Comparison of ENCODE assay signal across 1 cellular context in the genomic region with DNA sequence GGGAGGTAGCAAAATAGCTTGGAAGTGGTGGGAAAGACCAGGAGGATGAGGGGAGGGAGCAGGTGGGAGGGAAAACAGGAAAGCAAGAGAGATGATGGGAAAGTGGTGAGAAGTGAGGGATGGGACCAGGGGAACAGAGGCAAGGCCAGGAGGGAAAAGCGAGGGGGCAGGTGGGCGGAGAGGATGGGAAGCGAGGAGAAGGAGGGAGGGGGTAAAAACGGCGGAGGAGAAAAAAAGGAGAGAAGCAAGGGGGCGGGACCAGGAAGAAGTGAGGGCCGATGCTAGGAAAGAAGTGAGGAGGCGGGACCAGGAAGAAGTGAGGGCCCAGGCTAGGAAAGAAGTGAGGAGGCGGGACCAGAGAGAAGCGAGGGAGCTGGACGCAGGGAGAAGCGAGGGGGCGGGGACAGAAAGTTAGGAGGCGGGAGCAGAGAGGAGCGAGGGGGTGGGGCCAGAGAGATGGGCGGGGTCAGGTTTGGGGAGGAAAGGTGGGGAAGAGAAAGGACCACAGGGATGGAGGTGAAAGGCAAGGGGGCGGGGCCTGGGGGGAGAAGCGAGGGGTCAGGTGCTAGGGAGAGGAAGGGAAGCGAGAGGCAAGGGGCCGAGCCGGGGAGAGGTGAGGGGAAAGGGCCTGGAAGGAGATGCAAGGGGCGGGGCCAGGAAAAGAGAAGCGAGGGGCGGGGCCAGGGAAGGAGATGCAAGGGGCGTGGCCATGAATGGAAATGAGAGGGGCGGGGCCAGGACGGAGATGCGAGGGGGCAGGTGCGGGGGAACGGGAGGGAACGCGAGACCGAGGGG.
TF ChIP-seq lines count a peak whose summit lies in the region.

No MANE protein-coding gene starts in this region.

TF ChIP-seq in HepG2, 621 proteins besides CTCF, POLR2A, EP300 and RAD21 (continued from another document):
- TF ChIP-seq HNRNPK (IDR thresholded peaks at IDR 0.05; ENCODE audit: low read depth, low read length, poor library complexity, severe bottlenecking) = no peak
- TF ChIP-seq HIVEP1 (CRISPR knock-in tag; IDR thresholded peaks at IDR 0.05) = no peak
- TF ChIP-seq ZKSCAN5 (CRISPR knock-in tag; IDR thresholded peaks at IDR 0.05) = peak; percentile 92
- no peak for TF ChIP-seq TSC22D2 (CRISPR knock-in tag; IDR thresholded peaks at IDR 0.05; ENCODE audit: borderline replicate concordance)
- no peak for TF ChIP-seq PRPF4 (IDR thresholded peaks at IDR 0.05; ENCODE audit: low read depth, low read length, poor library complexity, severe bottlenecking)
- no peak for TF ChIP-seq PCBP1 (IDR thresholded peaks at IDR 0.05; ENCODE audit: borderline replicate concordance, low read depth, low read length)
- TF ChIP-seq, protein P1, sequence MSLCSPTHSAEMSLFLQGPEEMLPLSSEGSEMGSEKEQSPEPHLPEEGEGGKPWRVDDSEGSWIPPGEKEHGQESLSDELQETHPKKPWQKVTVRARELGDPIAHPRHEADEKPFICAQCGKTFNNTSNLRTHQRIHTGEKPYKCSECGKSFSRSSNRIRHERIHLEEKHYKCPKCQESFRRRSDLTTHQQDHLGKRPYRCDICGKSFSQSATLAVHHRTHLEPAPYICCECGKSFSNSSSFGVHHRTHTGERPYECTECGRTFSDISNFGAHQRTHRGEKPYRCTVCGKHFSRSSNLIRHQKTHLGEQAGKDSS (CRISPR knock-in tag; IDR thresholded peaks at IDR 0.05; ENCODE audit: borderline replicate concordance, low read depth) = no peak
- no peak for TF ChIP-seq ZNF30 (CRISPR knock-in tag; IDR thresholded peaks at IDR 0.05)
- TF ChIP-seq NKX3-1 (CRISPR knock-in tag; IDR thresholded peaks at IDR 0.05) = no peak
- TF ChIP-seq, protein P2, sequence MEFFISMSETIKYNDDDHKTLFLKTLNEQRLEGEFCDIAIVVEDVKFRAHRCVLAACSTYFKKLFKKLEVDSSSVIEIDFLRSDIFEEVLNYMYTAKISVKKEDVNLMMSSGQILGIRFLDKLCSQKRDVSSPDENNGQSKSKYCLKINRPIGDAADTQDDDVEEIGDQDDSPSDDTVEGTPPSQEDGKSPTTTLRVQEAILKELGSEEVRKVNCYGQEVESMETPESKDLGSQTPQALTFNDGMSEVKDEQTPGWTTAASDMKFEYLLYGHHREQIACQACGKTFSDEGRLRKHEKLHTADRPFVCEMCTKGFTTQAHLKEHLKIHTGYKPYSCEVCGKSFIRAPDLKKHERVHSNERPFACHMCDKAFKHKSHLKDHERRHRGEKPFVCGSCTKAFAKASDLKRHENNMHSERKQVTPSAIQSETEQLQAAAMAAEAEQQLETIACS (CRISPR knock-in tag; IDR thresholded peaks at IDR 0.05) = no peak
- TF ChIP-seq ZBTB8A (CRISPR knock-in tag; IDR thresholded peaks at IDR 0.05; ENCODE audit: borderline replicate concordance, low read depth) = no peak
- no peak for TF ChIP-seq ZNF558 (CRISPR knock-in tag; IDR thresholded peaks at IDR 0.05; ENCODE audit: borderline replicate concordance)
- TF ChIP-seq YEATS2 (CRISPR knock-in tag; IDR thresholded peaks at IDR 0.05; ENCODE audit: borderline replicate concordance) = no peak
- TF ChIP-seq, protein P3, sequence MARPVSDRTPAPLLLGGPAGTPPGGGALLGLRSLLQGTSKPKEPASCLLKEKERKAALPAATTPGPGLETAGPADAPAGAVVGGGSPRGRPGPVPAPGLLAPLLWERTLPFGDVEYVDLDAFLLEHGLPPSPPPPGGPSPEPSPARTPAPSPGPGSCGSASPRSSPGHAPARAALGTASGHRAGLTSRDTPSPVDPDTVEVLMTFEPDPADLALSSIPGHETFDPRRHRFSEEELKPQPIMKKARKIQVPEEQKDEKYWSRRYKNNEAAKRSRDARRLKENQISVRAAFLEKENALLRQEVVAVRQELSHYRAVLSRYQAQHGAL (CRISPR knock-in tag; IDR thresholded peaks at IDR 0.05; ENCODE audit: not compliant biosample characterization) = no peak
